In genomic region chr3:12405432-12406272, GRCh38 we compare ENCODE assay signal across 1 cellular context.
TF ChIP-seq lines count a peak whose summit lies in the region.

No MANE protein-coding gene starts in this region.

TF ChIP-seq in HepG2, 621 proteins besides CTCF, POLR2A, EP300 and RAD21 (continued from another document and continues in another):
- peak; percentile 75 for TF ChIP-seq ZNF710 (CRISPR knock-in tag; IDR thresholded peaks at IDR 0.05; ENCODE audit: borderline replicate concordance)
- TF ChIP-seq DPF2 (CRISPR knock-in tag; IDR thresholded peaks at IDR 0.05; ENCODE audit: borderline replicate concordance, low read depth), result peak; percentile 96
- TF ChIP-seq THAP8 (CRISPR knock-in tag; IDR thresholded peaks at IDR 0.05; ENCODE audit: borderline replicate concordance), result no peak
- TF ChIP-seq ZNF781 (CRISPR knock-in tag; IDR thresholded peaks at IDR 0.05; ENCODE audit: borderline replicate concordance, not compliant biosample characterization), result no peak
- TF ChIP-seq TOE1 (CRISPR knock-in tag; IDR thresholded peaks at IDR 0.05), result 0 out of 2 replicates have a peak, but pooled peaks have one; percentile 52
- TF ChIP-seq KLF9 (CRISPR knock-in tag; IDR thresholded peaks at IDR 0.05; ENCODE audit: low read depth), result peak; percentile 61
- TF ChIP-seq TRAFD1 (CRISPR knock-in tag; IDR thresholded peaks at IDR 0.05; ENCODE audit: borderline replicate concordance), result peak; percentile 91; the same call in 1 of the 2 replicates
- no peak for TF ChIP-seq ARID2 (CRISPR knock-in tag; IDR thresholded peaks at IDR 0.05; ENCODE audit: borderline replicate concordance)
- no peak for TF ChIP-seq ZNF562 (CRISPR knock-in tag; IDR thresholded peaks at IDR 0.05; ENCODE audit: borderline replicate concordance)
- peak; percentile 54 for TF ChIP-seq CEBPG (CRISPR knock-in tag; IDR thresholded peaks at IDR 0.05)
- peak; percentile 79 for TF ChIP-seq POLR2G (IDR thresholded peaks at IDR 0.05; ENCODE audit: low read depth, low read length)
- no peak for TF ChIP-seq ZNF234 (CRISPR knock-in tag; conservative IDR thresholded peaks at IDR 0.05)
- TF ChIP-seq ZNF576 (CRISPR knock-in tag; IDR thresholded peaks at IDR 0.05), result no peak
- no peak for TF ChIP-seq ZNF709 (CRISPR knock-in tag; IDR thresholded peaks at IDR 0.05)
- no peak for TF ChIP-seq SRF (IDR thresholded peaks at IDR 0.05; ENCODE audit: low read depth, low read length)
- peak; percentile 58; the same call in 1 of the 2 replicates for TF ChIP-seq LCORL (IDR thresholded peaks at IDR 0.05)
- TF ChIP-seq LCORL (CRISPR knock-in tag; IDR thresholded peaks at IDR 0.05), result peak; percentile 96
- 0 out of 2 replicates have a peak, but pooled peaks have one; percentile 83 for TF ChIP-seq ATF6 (CRISPR knock-in tag; conservative IDR thresholded peaks at IDR 0.05)
- TF ChIP-seq ZNF850 (CRISPR knock-in tag; conservative IDR thresholded peaks at IDR 0.05), result no peak
- no peak for TF ChIP-seq MAZ (IDR thresholded peaks at IDR 0.05; ENCODE audit: borderline replicate concordance, low read depth, low read length)
- TF ChIP-seq MAZ (CRISPR knock-in tag; IDR thresholded peaks at IDR 0.05; ENCODE audit: low read depth), result peak; percentile 77; the same call in 1 of the 2 replicates
- peak; percentile 66; the same call in 1 of the 2 replicates for TF ChIP-seq RCOR2 (CRISPR knock-in tag; IDR thresholded peaks at IDR 0.05)
- TF ChIP-seq ZBTB4 (CRISPR knock-in tag; IDR thresholded peaks at IDR 0.05; ENCODE audit: borderline replicate concordance), result peak; percentile 96
- TF ChIP-seq HINFP (CRISPR knock-in tag; IDR thresholded peaks at IDR 0.05; ENCODE audit: low read depth), result peak; percentile 81; the same call in 1 of the 2 replicates
- TF ChIP-seq ZNF260 (CRISPR knock-in tag; IDR thresholded peaks at IDR 0.05; ENCODE audit: borderline replicate concordance, low read depth), result no peak
- TF ChIP-seq ZHX2 (IDR thresholded peaks at IDR 0.05; ENCODE audit: low read depth), result peak; percentile 31; the same call in 1 of the 2 replicates
- no peak for TF ChIP-seq ZHX2 (CRISPR knock-in tag; IDR thresholded peaks at IDR 0.05; ENCODE audit: borderline replicate concordance)
- peak; percentile 46; the same call in 1 of the 2 replicates for TF ChIP-seq YEATS2 (CRISPR knock-in tag; IDR thresholded peaks at IDR 0.05; ENCODE audit: borderline replicate concordance)
- no peak for TF ChIP-seq TP53 (CRISPR knock-in tag; conservative IDR thresholded peaks at IDR 0.05)
- TF ChIP-seq ZNF788 (CRISPR knock-in tag; IDR thresholded peaks at IDR 0.05; ENCODE audit: borderline replicate concordance), result peak; percentile 71; the same call in 1 of the 2 replicates
- TF ChIP-seq CHCHD3 (CRISPR knock-in tag; IDR thresholded peaks at IDR 0.05), result no peak
- 0 out of 2 replicates have a peak, but pooled peaks have one; percentile 43 for TF ChIP-seq GTF3A (CRISPR knock-in tag; conservative IDR thresholded peaks at IDR 0.05)
- no peak for TF ChIP-seq CEBPZ (IDR thresholded peaks at IDR 0.05; ENCODE audit: low read length)
- peak; percentile 74 for TF ChIP-seq SSRP1 (CRISPR knock-in tag; IDR thresholded peaks at IDR 0.05)
